ENCODE assay signal across 1 cellular context in the genomic region with DNA sequence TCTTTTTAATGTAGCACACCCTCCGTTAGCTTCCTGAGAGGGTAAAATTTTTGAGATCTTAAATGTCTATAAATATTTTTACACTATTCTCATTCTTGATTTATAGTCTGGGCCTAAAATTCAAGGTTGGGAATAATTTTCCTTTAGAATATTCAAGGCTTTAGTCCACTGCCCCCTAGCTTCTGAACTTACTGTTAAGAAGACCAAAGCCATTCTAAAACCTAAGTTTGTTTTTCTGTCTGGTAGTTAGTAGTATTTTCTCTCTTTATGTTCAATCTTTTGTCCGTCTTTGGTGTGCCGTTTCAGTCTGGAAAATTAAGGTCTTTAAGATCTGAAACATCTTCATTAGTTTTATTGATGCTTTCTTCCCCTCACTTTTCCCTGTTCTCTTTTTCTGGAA.
TF ChIP-seq lines count a peak whose summit lies in the region.

No MANE protein-coding gene starts in this region.

TF ChIP-seq in GM23338, 12 proteins besides CTCF, POLR2A, EP300 and RAD21 (continued from another document):
- TF ChIP-seq, protein P1, sequence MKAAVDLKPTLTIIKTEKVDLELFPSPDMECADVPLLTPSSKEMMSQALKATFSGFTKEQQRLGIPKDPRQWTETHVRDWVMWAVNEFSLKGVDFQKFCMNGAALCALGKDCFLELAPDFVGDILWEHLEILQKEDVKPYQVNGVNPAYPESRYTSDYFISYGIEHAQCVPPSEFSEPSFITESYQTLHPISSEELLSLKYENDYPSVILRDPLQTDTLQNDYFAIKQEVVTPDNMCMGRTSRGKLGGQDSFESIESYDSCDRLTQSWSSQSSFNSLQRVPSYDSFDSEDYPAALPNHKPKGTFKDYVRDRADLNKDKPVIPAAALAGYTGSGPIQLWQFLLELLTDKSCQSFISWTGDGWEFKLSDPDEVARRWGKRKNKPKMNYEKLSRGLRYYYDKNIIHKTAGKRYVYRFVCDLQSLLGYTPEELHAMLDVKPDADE (IDR thresholded peaks at IDR 0.05): no peak
- no peak for TF ChIP-seq CREB1 (CRISPR knock-in tag; IDR thresholded peaks at IDR 0.05; ENCODE audit: low read depth)
- TF ChIP-seq ZNF114 (CRISPR knock-in tag; IDR thresholded peaks at IDR 0.05): no peak
- no peak for TF ChIP-seq STAT1 (IDR thresholded peaks at IDR 0.05; ENCODE audit: unreplicated experiment)
- TF ChIP-seq POLR2AphosphoS5 (IDR thresholded peaks at IDR 0.05; ENCODE audit: low read depth): no peak
- no peak for TF ChIP-seq EZH2 (IDR thresholded peaks at IDR 0.05; ENCODE audit: low read depth, unreplicated experiment)
- no peak for TF ChIP-seq EZH2phosphoT487 (IDR thresholded peaks at IDR 0.05; ENCODE audit: unreplicated experiment)
- TF ChIP-seq NANOG (IDR thresholded peaks at IDR 0.05; ENCODE audit: borderline replicate concordance): no peak
- TF ChIP-seq JUNB (IDR thresholded peaks at IDR 0.05; ENCODE audit: unreplicated experiment): no peak
